ENCODE assay signal across 11 cellular contexts in the genomic region with DNA sequence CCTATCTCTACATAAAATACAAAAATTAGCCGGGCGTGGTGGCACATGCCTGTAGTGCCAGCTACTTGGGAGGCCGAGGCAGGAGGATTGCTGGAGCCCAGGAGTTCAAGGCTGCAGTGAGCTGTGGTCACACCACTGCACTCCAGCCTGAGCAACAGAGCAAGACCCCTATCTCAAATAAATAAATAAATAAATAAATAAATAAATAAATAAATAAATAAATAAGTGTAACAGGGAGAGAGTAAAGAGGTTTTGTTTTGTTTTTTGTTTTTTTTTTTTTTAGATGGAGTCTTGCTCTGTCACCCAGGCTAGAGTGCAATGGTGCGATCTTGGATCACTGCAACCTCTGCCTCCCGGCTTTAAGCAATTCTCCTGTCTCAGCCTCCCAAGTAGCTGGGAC. TPM values are rescaled to one million over a fixed set of nuclear protein-coding genes. Genes with fewer than 3 reads are reported as not detected.
"Had no signal": no experiment of that assay in that cellular context is flagged by ENCODE, and none has a peak within 500 bp of the region (broad histone marks: within the 10 kb centered on the region; RNA-seq: fewer than 3 reads in every experiment).

No MANE protein-coding gene starts in this region.

RNA-seq across cellular contexts. Expression of a gene that starts 20.6 kb away (rescaled TPM):
- total RNA-seq: stomach, suprapubic skin, temporal lobe, thoracic aorta, thyroid gland, transverse colon, uterus had no signal

RNA-seq across cellular contexts. Expression of a gene that starts 21.0 kb away (rescaled TPM):
- total RNA-seq: temporal lobe, testis, thoracic aorta, thyroid gland, tibial nerve, ureter, urinary bladder, uterus had no signal
- polyA plus RNA-seq: urinary bladder had no signal
